ENCODE assay signal across 8 cellular contexts in genomic region chr7:23471090-23471859, GRCh38. TPM values are rescaled to one million over a fixed set of nuclear protein-coding genes. Genes with fewer than 3 reads are reported as not detected.
DNase-seq lines count a peak whose midpoint lies in the region; ATAC-seq, FAIRE-seq and TF ChIP-seq lines count a peak whose summit lies in the region.

No MANE protein-coding gene starts in this region.

- POLR2A ChIA-PET in naive thymus-derived CD4-positive, alpha-beta T cell (lab: Charles Lee): no interaction called here

- peaks cover 0 to 8% (median 4%) of the 10 kb centered on the region in 5 donors for H3K36me3 Mint-ChIP-seq in naive thymus-derived CD4-positive, alpha-beta T cell

- no peaks in the 10 kb centered on the region for H3K27me3 ChIP-seq in RWPE2 (ENCODE audit: insufficient read depth, poor library complexity, severe bottlenecking)
- H3K27me3 ChIP-seq in naive thymus-derived CD4-positive, alpha-beta T cell (ENCODE audit: control insufficient read depth in 2 of 2, insufficient read depth in 2 of 2, low read length in 2 of 2): peaks cover 65 to 73% of the 10 kb centered on the region in 2 donors

- H3K4me1 Mint-ChIP-seq in naive thymus-derived CD4-positive, alpha-beta T cell: peaks cover 23 to 49% (median 43%) of the 10 kb centered on the region in 7 donors

- peaks cover 0 to 29% (median 11%) of the 10 kb centered on the region in 11 donors for H3K9me3 Mint-ChIP-seq in naive thymus-derived CD4-positive, alpha-beta T cell

- ATAC-seq in GM19463 (IDR thresholded peaks at IDR 0.05; ENCODE audit: unreplicated experiment) (peak; percentile 37), RWPE2 (ENCODE audit: low read depth) (peak; percentile 23)
- peak; percentile 13 for ATAC-seq in naive thymus-derived CD4-positive, alpha-beta T cell

- H3K4me3 ChIP-seq in RWPE2 (ENCODE audit: severe bottlenecking) (peak overlapping the region; percentile 56), choroid plexus epithelial cell (ENCODE audit: low read depth, low read length) (peak overlapping the region; percentile 77)
- H3K4me3 ChIP-seq in naive thymus-derived CD4-positive, alpha-beta T cell (ENCODE audit: low read length): no peak overlapping the region

- no peak for FAIRE-seq in D721Med (lab: Jason Lieb, UNC)

- peak; percentile 67 for DNase-seq in D721Med (ENCODE audit: insufficient read length, low spot score)
- peak; percentile 94 to 96 for DNase-seq in Kasumi-1 (lab: John Stamatoyannopoulos, UW)
- DNase-seq in RWPE2 (ENCODE audit: low spot score): peak; percentile 88
- peak; percentile 68 for DNase-seq in choroid plexus epithelial cell (ENCODE audit: low read depth)
- peak in 5 of 9 donors; percentile 12 to 68 (median 24) for DNase-seq in naive thymus-derived CD4-positive, alpha-beta T cell
- no peak for DNase-seq in mesenteric fat pad (ENCODE audit: low spot score)
- DNase-seq in CD1c-positive myeloid dendritic cell (ENCODE audit: extremely low spot score): no peak

- peaks cover 18% of the 10 kb centered on the region for H3K36me3 ChIP-seq in RWPE2 (ENCODE audit: low read depth)
- H3K36me3 ChIP-seq in naive thymus-derived CD4-positive, alpha-beta T cell (ENCODE audit: control insufficient read depth in 2 of 3, insufficient read depth in 3 of 3, low read length in 3 of 3): no peaks in the 10 kb centered on the region

- peaks cover 20% of the 10 kb centered on the region for H3K4me1 ChIP-seq in RWPE2 (ENCODE audit: insufficient read depth, poor library complexity, severe bottlenecking)
- peaks cover 26 to 42% of the 10 kb centered on the region in 2 donors for H3K4me1 ChIP-seq in naive thymus-derived CD4-positive, alpha-beta T cell (ENCODE audit: control insufficient read depth in 2 of 2, insufficient read depth in 2 of 2, low read length in 2 of 2)

- H3K27me3 Mint-ChIP-seq in naive thymus-derived CD4-positive, alpha-beta T cell: peaks cover 62 to 73% (median 64%) of the 10 kb centered on the region in 5 donors

- peak overlapping the region; percentile 92 for H3K27ac ChIP-seq in RWPE2 (ENCODE audit: poor library complexity, severe bottlenecking)
- no peak overlapping the region for H3K27ac ChIP-seq in naive thymus-derived CD4-positive, alpha-beta T cell (ENCODE audit: low read depth, low read length)

- H3K27ac Mint-ChIP-seq in naive thymus-derived CD4-positive, alpha-beta T cell: peak overlapping the region in 4 of 9 donors; percentile 54 to 84 (median 75)

- H3K4me3 Mint-ChIP-seq in naive thymus-derived CD4-positive, alpha-beta T cell: peak overlapping the region; percentile 72 to 91 (median 82)

- TF ChIP-seq CTCF in D721Med (IDR thresholded peaks at IDR 0.05; ENCODE audit: insufficient read depth, missing control alignments) (no peak), RWPE2 (IDR thresholded peaks at IDR 0.05; ENCODE audit: poor library complexity, severe bottlenecking) (no peak), choroid plexus epithelial cell (conservative IDR thresholded peaks at IDR 0.05; ENCODE audit: low read depth, low read length) (no peak)

- CTCF ChIA-PET in naive thymus-derived CD4-positive, alpha-beta T cell (lab: Charles Lee): no interaction called here

- intact Hi-C loops in naive thymus-derived CD4-positive, alpha-beta T cell (cut with micrococcal nuclease): loop anchor here (2.0 to 10.0 kb wide), 8 partner anchors 114 to 1656 kb away; partner anchors contain the start of genes HYCC1 (in 2 of the 2), CCDC126 (in 1 of the 2), CYCS (in 1 of the 2) and FAM221A (in 1 of the 2)

- H3K9me3 ChIP-seq in RWPE2 (ENCODE audit: severe bottlenecking): no peaks in the 10 kb centered on the region
- H3K9me3 ChIP-seq in naive thymus-derived CD4-positive, alpha-beta T cell (ENCODE audit: control insufficient read depth in 2 of 3, low read length in 3 of 3): no peaks in the 10 kb centered on the region

RNA-seq across cellular contexts. Expression of gene IGF2BP3, which starts 1.0 kb away (rescaled TPM):
- 1 to 10 TPM in 3 of 5 experiments, under 1 TPM in 2; 0.13 to 1.8 (median 1.2) TPM for total RNA-seq in naive thymus-derived CD4-positive, alpha-beta T cell
- polyA plus RNA-seq in naive thymus-derived CD4-positive, alpha-beta T cell: under 1 TPM in 1 of 2 donors, not detected in 1; 0.35 TPM
- 1.2 TPM for total RNA-seq in mesenteric fat pad

Comparison
In these comparisons a context has a peak if more than half of its experiments do, and no peak if none do; other contexts are left out.
1. DNase-seq: peak in D721Med (single experiment), Kasumi-1 (2 of 2), RWPE2 (single experiment), choroid plexus epithelial cell (single experiment) and naive thymus-derived CD4-positive, alpha-beta T cell (5 of 9); none in mesenteric fat pad (single experiment) and CD1c-positive myeloid dendritic cell (single experiment).
2. Peak in every context shown above with its lines, with median percentiles within 50 percentile points of each other: ATAC-seq.